In genomic region chr1:240199758-240200655, GRCh38 we compare ENCODE assay signal across 18 cellular contexts.
"Had no signal": no experiment of that assay in that cellular context is flagged by ENCODE, and none has a peak within 500 bp of the region (broad histone marks: within the 10 kb centered on the region; RNA-seq: fewer than 3 reads in every experiment).

No MANE protein-coding gene starts in this region.

- H3K4me3 ChIP-seq: skin epidermis, transverse colon had no signal

- H3K36me3 ChIP-seq: neutrophil, transverse colon had no signal

- H3K27me3 ChIP-seq: neutrophil, transverse colon had no signal

- ATAC-seq: activated CD4-positive, CD25-positive, alpha-beta regulatory T cell treated with anti-CD3 and anti-CD28 coated beads, Interleukin-2, amount 50 U/mL, for 24 hours; natural killer cell had no signal

- H3K27ac ChIP-seq: neutrophil, skin epidermis, transverse colon had no signal

- H3K9me3 ChIP-seq: neutrophil had no signal

- H3K4me1 ChIP-seq: transverse colon had no signal

- DNase-seq: activated CD4-positive, alpha-beta T cell treated with anti-CD3 and anti-CD28 coated beads, Interleukin-2, amount 50 U/mL, for 1 hour; activated CD8-positive, alpha-beta memory T cell treated with anti-CD3 and anti-CD28 coated beads for 24 hours; activated gamma-delta T cell treated with Interleukin-2 at 50 U/mL for 16 hours; cerebellar nuclear complex; effector CD8-positive, alpha-beta T cell; foreskin melanocyte; mammary epithelial cell; natural killer cell; posterior cingulate gyrus; retina; stimulated activated CD4-positive, alpha-beta T cell treated with anti-CD3 and anti-CD28 coated beads, Interleukin-4, amount 100 ng/mL, for 24 hours; stimulated activated naive CD4-positive, alpha-beta T cell; substantia nigra; T-helper 9 cell; transverse colon had no signal
